In the genomic region with DNA sequence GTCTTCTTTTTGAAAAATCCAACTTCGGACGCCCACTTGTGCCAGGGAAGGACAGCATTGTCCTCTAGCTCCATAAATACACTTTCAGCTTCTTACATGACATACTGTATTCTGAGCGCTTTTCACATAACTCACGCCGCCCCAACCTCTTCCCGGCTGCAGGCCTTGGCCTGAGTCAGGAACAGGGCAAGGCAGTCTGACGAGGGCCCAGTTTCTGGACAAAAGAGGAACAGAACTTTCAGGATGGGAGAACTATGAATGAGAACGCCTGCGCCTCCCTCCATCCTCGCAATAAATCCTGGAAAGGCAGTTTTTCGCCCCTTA, we compare ENCODE assay signal across 8 cellular contexts. TPM values are rescaled to one million over a fixed set of nuclear protein-coding genes. Genes with fewer than 3 reads are reported as not detected.
DNase-seq lines count a peak whose midpoint lies in the region; ATAC-seq lines count a peak whose summit lies in the region.

No MANE protein-coding gene starts in this region.

- DNase-seq in adipocyte (ENCODE audit: low read depth) (no peak), left lobe of liver (ENCODE audit: low spot score) (no peak), amniotic stem cell (lab: John Stamatoyannopoulos, UW) (no peak), inferior parietal cortex (ENCODE audit: extremely low spot score) (no peak), occipital lobe (lab: John Stamatoyannopoulos, UW) (no peak)

- peak; percentile 14 for ATAC-seq in GM19025 (IDR thresholded peaks at IDR 0.05; ENCODE audit: low read depth, unreplicated experiment)
- ATAC-seq in HG03039 (IDR thresholded peaks at IDR 0.05; ENCODE audit: unreplicated experiment), result peak; percentile 14
- ATAC-seq in left lobe of liver, result peak; percentile 36

- H3K9me3 ChIP-seq in adipocyte (ENCODE audit: control insufficient read depth, low read length), result no peaks in the 10 kb centered on the region

- WGBS in urinary bladder, result 1% methylated on average over 11 of the region's 11 CpGs

- H3K4me3 ChIP-seq in adipocyte (ENCODE audit: low read length), result peak overlapping the region; percentile 87
- H3K4me3 ChIP-seq in urinary bladder (ENCODE audit: low read depth, low read length), result peak overlapping the region; percentile 49

- peaks cover 33% of the 10 kb centered on the region for H3K36me3 ChIP-seq in adipocyte (ENCODE audit: control insufficient read depth, insufficient read depth, low read length, severe bottlenecking)
- peaks cover 7% of the 10 kb centered on the region for H3K36me3 ChIP-seq in urinary bladder (ENCODE audit: insufficient read depth)

- peak overlapping the region; percentile 73 for H3K27ac ChIP-seq in urinary bladder (ENCODE audit: low read depth)

- H3K27me3 ChIP-seq in adipocyte (replicated peaks; ENCODE audit: control insufficient read depth, insufficient read depth, low read length), result no peaks in the 10 kb centered on the region

- H3K4me1 ChIP-seq in adipocyte (ENCODE audit: control insufficient read depth, insufficient read depth, low read length) (peaks cover 38% of the 10 kb centered on the region), urinary bladder (ENCODE audit: insufficient read depth) (peaks cover 1% of the 10 kb centered on the region)

- H3K9ac ChIP-seq in adipocyte (ENCODE audit: low read length), result peak overlapping the region; percentile 93

RNA-seq across cellular contexts. Expression of a gene that starts 0.6 kb away (rescaled TPM):
- 23.1 TPM for total RNA-seq in left lobe of liver
- 95.5 TPM for total RNA-seq in urinary bladder
- 29.4 TPM for polyA plus RNA-seq in urinary bladder
- 96.2 TPM for total RNA-seq in occipital lobe

RNA-seq across cellular contexts. Expression of a gene that starts 20.4 kb away (rescaled TPM):
- 3.6 TPM for total RNA-seq in left lobe of liver
- total RNA-seq in urinary bladder, result 10.2 TPM
- 37.1 TPM for polyA plus RNA-seq in urinary bladder
- total RNA-seq in occipital lobe, result 1.7 TPM

RNA-seq across cellular contexts. Expression of a gene that starts 57.3 kb away (rescaled TPM):
- total RNA-seq in left lobe of liver (14.1 TPM), urinary bladder (31.1 TPM), occipital lobe (27.6 TPM)
- polyA plus RNA-seq in urinary bladder, result 28.3 TPM
